ENCODE assay signal across 1 cellular context in genomic region chr20:1855113-1855512, GRCh38.
A peak's percentile ranks its signal among the peaks of the same experiment; 100 is the strongest.
TF ChIP-seq lines count a peak whose summit lies in the region.

No MANE protein-coding gene starts in this region.

TF ChIP-seq in HepG2, 621 proteins besides CTCF, POLR2A, EP300 and RAD21 (continued from another document and continues in another):
- TF ChIP-seq STAG1 (CRISPR knock-in tag; IDR thresholded peaks at IDR 0.05), result no peak
- TF ChIP-seq ZNF569 (CRISPR knock-in tag; IDR thresholded peaks at IDR 0.05; ENCODE audit: borderline replicate concordance), result no peak
- no peak for TF ChIP-seq ZNF549 (CRISPR knock-in tag; IDR thresholded peaks at IDR 0.05)
- no peak for TF ChIP-seq GLI4 (CRISPR knock-in tag; IDR thresholded peaks at IDR 0.05; ENCODE audit: borderline replicate concordance)
- TF ChIP-seq, protein P1, sequence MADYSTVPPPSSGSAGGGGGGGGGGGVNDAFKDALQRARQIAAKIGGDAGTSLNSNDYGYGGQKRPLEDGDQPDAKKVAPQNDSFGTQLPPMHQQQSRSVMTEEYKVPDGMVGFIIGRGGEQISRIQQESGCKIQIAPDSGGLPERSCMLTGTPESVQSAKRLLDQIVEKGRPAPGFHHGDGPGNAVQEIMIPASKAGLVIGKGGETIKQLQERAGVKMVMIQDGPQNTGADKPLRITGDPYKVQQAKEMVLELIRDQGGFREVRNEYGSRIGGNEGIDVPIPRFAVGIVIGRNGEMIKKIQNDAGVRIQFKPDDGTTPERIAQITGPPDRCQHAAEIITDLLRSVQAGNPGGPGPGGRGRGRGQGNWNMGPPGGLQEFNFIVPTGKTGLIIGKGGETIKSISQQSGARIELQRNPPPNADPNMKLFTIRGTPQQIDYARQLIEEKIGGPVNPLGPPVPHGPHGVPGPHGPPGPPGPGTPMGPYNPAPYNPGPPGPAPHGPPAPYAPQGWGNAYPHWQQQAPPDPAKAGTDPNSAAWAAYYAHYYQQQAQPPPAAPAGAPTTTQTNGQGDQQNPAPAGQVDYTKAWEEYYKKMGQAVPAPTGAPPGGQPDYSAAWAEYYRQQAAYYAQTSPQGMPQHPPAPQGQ (CRISPR knock-in tag; IDR thresholded peaks at IDR 0.05; ENCODE audit: borderline replicate concordance), result no peak
- no peak for TF ChIP-seq ZNF337 (CRISPR knock-in tag; IDR thresholded peaks at IDR 0.05; ENCODE audit: borderline replicate concordance, low read depth)
- no peak for TF ChIP-seq SRSF9 (IDR thresholded peaks at IDR 0.05; ENCODE audit: borderline replicate concordance, insufficient read depth, low read depth, low read length, poor library complexity, severe bottlenecking)
- no peak for TF ChIP-seq ZNF546 (CRISPR knock-in tag; conservative IDR thresholded peaks at IDR 0.05)
- TF ChIP-seq SP2 (CRISPR knock-in tag; IDR thresholded peaks at IDR 0.05), result no peak
- TF ChIP-seq, protein P2, sequence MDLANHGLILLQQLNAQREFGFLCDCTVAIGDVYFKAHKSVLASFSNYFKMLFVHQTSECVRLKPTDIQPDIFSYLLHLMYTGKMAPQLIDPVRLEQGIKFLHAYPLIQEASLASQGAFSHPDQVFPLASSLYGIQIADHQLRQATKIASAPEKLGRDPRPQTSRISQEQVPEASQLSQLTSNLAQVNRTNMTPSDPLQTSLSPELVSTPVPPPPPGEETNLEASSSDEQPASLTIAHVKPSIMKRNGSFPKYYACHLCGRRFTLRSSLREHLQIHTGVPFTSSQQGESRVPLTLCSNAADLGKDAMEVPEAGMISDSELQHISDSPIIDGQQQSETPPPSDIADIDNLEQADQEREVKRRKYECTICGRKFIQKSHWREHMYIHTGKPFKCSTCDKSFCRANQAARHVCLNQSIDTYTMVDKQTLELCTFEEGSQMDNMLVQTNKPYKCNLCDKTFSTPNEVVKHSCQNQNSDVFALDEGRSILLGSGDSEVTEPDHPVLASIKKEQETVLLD (CRISPR knock-in tag; IDR thresholded peaks at IDR 0.05; ENCODE audit: low read depth), result no peak
- TF ChIP-seq MBD4 (IDR thresholded peaks at IDR 0.05; ENCODE audit: borderline replicate concordance, low read length), result no peak
- no peak for TF ChIP-seq ZNF550 (CRISPR knock-in tag; IDR thresholded peaks at IDR 0.05; ENCODE audit: borderline replicate concordance)
- TF ChIP-seq SRY (CRISPR knock-in tag; IDR thresholded peaks at IDR 0.05), result no peak
- peak; percentile 80 for TF ChIP-seq SALL1 (CRISPR knock-in tag; IDR thresholded peaks at IDR 0.05)
- TF ChIP-seq ZBTB3 (CRISPR knock-in tag; IDR thresholded peaks at IDR 0.05; ENCODE audit: borderline replicate concordance, low read depth), result no peak
- TF ChIP-seq, protein P3, sequence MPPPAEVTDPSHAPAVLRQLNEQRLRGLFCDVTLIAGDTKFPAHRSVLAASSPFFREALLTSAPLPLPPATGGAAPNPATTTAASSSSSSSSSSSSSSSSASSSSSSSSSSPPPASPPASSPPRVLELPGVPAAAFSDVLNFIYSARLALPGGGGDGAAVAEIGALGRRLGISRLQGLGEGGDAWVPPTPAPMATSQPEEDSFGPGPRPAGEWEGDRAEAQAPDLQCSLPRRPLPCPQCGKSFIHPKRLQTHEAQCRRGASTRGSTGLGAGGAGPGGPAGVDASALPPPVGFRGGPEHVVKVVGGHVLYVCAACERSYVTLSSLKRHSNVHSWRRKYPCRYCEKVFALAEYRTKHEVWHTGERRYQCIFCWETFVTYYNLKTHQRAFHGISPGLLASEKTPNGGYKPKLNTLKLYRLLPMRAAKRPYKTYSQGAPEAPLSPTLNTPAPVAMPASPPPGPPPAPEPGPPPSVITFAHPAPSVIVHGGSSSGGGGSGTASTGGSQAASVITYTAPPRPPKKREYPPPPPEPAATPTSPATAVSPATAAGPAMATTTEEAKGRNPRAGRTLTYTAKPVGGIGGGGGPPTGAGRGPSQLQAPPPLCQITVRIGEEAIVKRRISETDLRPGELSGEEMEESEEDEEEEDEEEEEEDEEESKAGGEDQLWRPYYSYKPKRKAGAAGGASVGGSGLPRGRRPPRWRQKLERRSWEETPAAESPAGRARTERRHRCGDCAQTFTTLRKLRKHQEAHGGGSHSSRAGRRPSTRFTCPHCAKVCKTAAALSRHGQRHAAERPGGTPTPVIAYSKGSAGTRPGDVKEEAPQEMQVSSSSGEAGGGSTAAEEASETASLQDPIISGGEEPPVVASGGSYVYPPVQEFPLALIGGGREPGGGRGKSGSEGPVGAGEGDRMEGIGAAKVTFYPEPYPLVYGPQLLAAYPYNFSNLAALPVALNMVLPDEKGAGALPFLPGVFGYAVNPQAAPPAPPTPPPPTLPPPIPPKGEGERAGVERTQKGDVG (CRISPR knock-in tag; IDR thresholded peaks at IDR 0.05; ENCODE audit: borderline replicate concordance), result no peak
- no peak for TF ChIP-seq RNF2 (conservative IDR thresholded peaks at IDR 0.05; ENCODE audit: low read depth)
- TF ChIP-seq ZFP41 (CRISPR knock-in tag; IDR thresholded peaks at IDR 0.05; ENCODE audit: borderline replicate concordance), result no peak
- TF ChIP-seq MLLT10 (CRISPR knock-in tag; IDR thresholded peaks at IDR 0.05), result no peak
- TF ChIP-seq CHCHD3 (CRISPR knock-in tag; IDR thresholded peaks at IDR 0.05), result no peak
- no peak for TF ChIP-seq ZNF225 (CRISPR knock-in tag; IDR thresholded peaks at IDR 0.05)
- TF ChIP-seq ETV6 (CRISPR knock-in tag; conservative IDR thresholded peaks at IDR 0.05), result no peak
- no peak for TF ChIP-seq SMAD1 (CRISPR knock-in tag; IDR thresholded peaks at IDR 0.05; ENCODE audit: borderline replicate concordance, low read depth)
- TF ChIP-seq JUNB (CRISPR knock-in tag; IDR thresholded peaks at IDR 0.05; ENCODE audit: borderline replicate concordance), result no peak
- TF ChIP-seq CC2D1A (CRISPR knock-in tag; IDR thresholded peaks at IDR 0.05), result no peak
- TF ChIP-seq POGZ (CRISPR knock-in tag; IDR thresholded peaks at IDR 0.05), result no peak
- TF ChIP-seq NFKBIZ (CRISPR knock-in tag; IDR thresholded peaks at IDR 0.05), result 0 out of 2 replicates have a peak, but pooled peaks have one; percentile 36
- peak; percentile 63; the same call in 1 of the 2 replicates for TF ChIP-seq MEIS2 (CRISPR knock-in tag; IDR thresholded peaks at IDR 0.05)
- no peak for TF ChIP-seq NCOA5 (CRISPR knock-in tag; IDR thresholded peaks at IDR 0.05)
- TF ChIP-seq ZFP37 (CRISPR knock-in tag; IDR thresholded peaks at IDR 0.05; ENCODE audit: borderline replicate concordance), result no peak
- no peak for TF ChIP-seq ZNF660 (CRISPR knock-in tag; IDR thresholded peaks at IDR 0.05; ENCODE audit: borderline replicate concordance, low read depth)
- TF ChIP-seq TARDBP (CRISPR knock-in tag; IDR thresholded peaks at IDR 0.05), result peak; percentile 31; the same call in 1 of the 2 replicates
- TF ChIP-seq ZNF781 (CRISPR knock-in tag; IDR thresholded peaks at IDR 0.05; ENCODE audit: borderline replicate concordance, not compliant biosample characterization), result no peak
- no peak for TF ChIP-seq IRF9 (CRISPR knock-in tag; IDR thresholded peaks at IDR 0.05; ENCODE audit: borderline replicate concordance)
- no peak for TF ChIP-seq ZNF740 (CRISPR knock-in tag; IDR thresholded peaks at IDR 0.05)
- TF ChIP-seq RARG (CRISPR knock-in tag; IDR thresholded peaks at IDR 0.05; ENCODE audit: low read depth), result no peak
- TF ChIP-seq ZNF879 (CRISPR knock-in tag; IDR thresholded peaks at IDR 0.05), result no peak
- no peak for TF ChIP-seq ZNF512 (CRISPR knock-in tag; IDR thresholded peaks at IDR 0.05)
- TF ChIP-seq ZNF143 (CRISPR knock-in tag; IDR thresholded peaks at IDR 0.05), result 0 out of 2 replicates have a peak, but pooled peaks have one; percentile 43
- TF ChIP-seq, protein P4, sequence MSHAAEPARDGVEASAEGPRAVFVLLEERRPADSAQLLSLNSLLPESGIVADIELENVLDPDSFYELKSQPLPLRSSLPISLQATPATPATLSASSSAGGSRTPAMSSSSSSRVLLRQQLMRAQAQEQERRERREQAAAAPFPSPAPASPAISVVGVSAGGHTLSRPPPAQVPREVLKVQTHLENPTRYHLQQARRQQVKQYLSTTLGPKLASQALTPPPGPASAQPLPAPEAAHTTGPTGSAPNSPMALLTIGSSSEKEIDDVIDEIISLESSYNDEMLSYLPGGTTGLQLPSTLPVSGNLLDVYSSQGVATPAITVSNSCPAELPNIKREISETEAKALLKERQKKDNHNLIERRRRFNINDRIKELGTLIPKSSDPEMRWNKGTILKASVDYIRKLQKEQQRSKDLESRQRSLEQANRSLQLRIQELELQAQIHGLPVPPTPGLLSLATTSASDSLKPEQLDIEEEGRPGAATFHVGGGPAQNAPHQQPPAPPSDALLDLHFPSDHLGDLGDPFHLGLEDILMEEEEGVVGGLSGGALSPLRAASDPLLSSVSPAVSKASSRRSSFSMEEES (CRISPR knock-in tag; IDR thresholded peaks at IDR 0.05), result 0 out of 2 replicates have a peak, but pooled peaks have one; percentile 30
- no peak for TF ChIP-seq FOXK1 (CRISPR knock-in tag; IDR thresholded peaks at IDR 0.05; ENCODE audit: borderline replicate concordance, low read depth)
- TF ChIP-seq ZNF556 (CRISPR knock-in tag; IDR thresholded peaks at IDR 0.05; ENCODE audit: borderline replicate concordance), result no peak
- no peak for TF ChIP-seq IRX3 (CRISPR knock-in tag; IDR thresholded peaks at IDR 0.05; ENCODE audit: borderline replicate concordance, low read depth)
- TF ChIP-seq NFIC (IDR thresholded peaks at IDR 0.05; ENCODE audit: low read length), result no peak
- no peak for TF ChIP-seq ZNF562 (CRISPR knock-in tag; IDR thresholded peaks at IDR 0.05; ENCODE audit: borderline replicate concordance)
- no peak for TF ChIP-seq EZH2 (conservative IDR thresholded peaks at IDR 0.05; ENCODE audit: low read depth, low read length)
- TF ChIP-seq FOXP4 (CRISPR knock-in tag; IDR thresholded peaks at IDR 0.05), result no peak
- no peak for TF ChIP-seq JUND (CRISPR knock-in tag; IDR thresholded peaks at IDR 0.05)
- peak; percentile 88; the same call in 1 of the 2 replicates for TF ChIP-seq TBX2 (CRISPR knock-in tag; IDR thresholded peaks at IDR 0.05; ENCODE audit: borderline replicate concordance)
- TF ChIP-seq KDM1A (CRISPR knock-in tag; IDR thresholded peaks at IDR 0.05), result 0 out of 2 replicates have a peak, but pooled peaks have one; percentile 67
- no peak for TF ChIP-seq ZNF564 (CRISPR knock-in tag; IDR thresholded peaks at IDR 0.05)
- no peak for TF ChIP-seq ARNT (IDR thresholded peaks at IDR 0.05)
- TF ChIP-seq SP5 (CRISPR knock-in tag; IDR thresholded peaks at IDR 0.05; ENCODE audit: borderline replicate concordance, low read depth), result no peak
- TF ChIP-seq REPIN1 (CRISPR knock-in tag; IDR thresholded peaks at IDR 0.05; ENCODE audit: borderline replicate concordance, low read depth), result peak; percentile 51; the same call in 1 of the 2 replicates
- TF ChIP-seq SNAPC2 (CRISPR knock-in tag; IDR thresholded peaks at IDR 0.05), result no peak
- no peak for TF ChIP-seq DBP (CRISPR knock-in tag; IDR thresholded peaks at IDR 0.05; ENCODE audit: not compliant biosample characterization)
